In the genomic region with DNA sequence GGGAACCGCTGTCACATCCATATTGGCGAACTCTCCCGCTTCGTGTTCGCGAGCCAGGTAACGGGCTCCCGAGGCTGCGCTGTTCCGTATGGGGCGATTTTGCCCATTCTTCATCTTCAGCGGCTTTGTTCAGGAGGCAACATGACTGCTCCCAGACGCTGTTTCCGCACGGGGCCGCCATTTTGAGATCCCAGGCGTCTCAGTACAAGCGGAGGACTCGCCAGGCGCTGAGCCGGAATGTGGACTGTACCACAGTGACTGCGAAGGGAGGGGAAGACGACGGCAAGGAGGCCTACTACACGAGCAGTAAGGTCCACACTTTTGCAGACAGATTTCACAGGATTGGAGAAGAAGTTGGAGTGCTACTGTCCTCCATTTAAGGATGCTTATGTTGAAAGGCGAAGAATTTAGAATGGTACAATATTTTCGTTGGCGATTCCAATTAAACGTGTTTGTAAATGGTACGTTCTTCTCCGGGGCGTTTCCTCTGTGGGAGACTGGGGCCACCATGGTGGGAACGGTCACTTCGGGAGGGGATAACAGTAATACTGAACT, we compare ENCODE assay signal across 9 cellular contexts. TPM values are rescaled to one million over a fixed set of nuclear protein-coding genes. Genes with fewer than 3 reads are reported as not detected.
DNase-seq lines count a peak whose midpoint lies in the region; TF ChIP-seq lines count a peak whose summit lies in the region.
"Had no signal": no experiment of that assay in that cellular context is flagged by ENCODE, and none has a peak within 500 bp of the region (broad histone marks: within the 10 kb centered on the region; RNA-seq: fewer than 3 reads in every experiment).

No MANE protein-coding gene starts in this region.

- H3K9me3 Mint-ChIP-seq in activated CD4-positive, alpha-beta memory T cell treated with anti-CD3 and anti-CD28 coated beads, Interleukin-2, amount 10 ng/mL, durations not matched to agents 7 days and 5 days = peaks cover 51% of the 10 kb centered on the region

- H3K27me3 Mint-ChIP-seq in activated CD4-positive, alpha-beta memory T cell treated with anti-CD3 and anti-CD28 coated beads, Interleukin-2, amount 10 ng/mL, durations not matched to agents 7 days and 5 days = no peaks in the 10 kb centered on the region

- H3K4me1 Mint-ChIP-seq in activated CD4-positive, alpha-beta memory T cell treated with anti-CD3 and anti-CD28 coated beads, Interleukin-2, amount 10 ng/mL, durations not matched to agents 7 days and 5 days = no peaks in the 10 kb centered on the region

- no peak overlapping the region for H3K27ac ChIP-seq in A673 (ENCODE audit: low read depth, low read length, poor library complexity, severe bottlenecking)

- POLR2A ChIA-PET in A673 (lab: Charles Lee; ENCODE audit: low non-redundant PET) = no interaction called here
- POLR2A ChIA-PET in activated CD4-positive, alpha-beta memory T cell treated with anti-CD3 and anti-CD28 coated beads, Interleukin-2, amount 10 ng/mL, durations not matched to agents 7 days and 5 days (lab: Charles Lee) = no interaction called here

- TF ChIP-seq CTCF in A673 (conservative IDR thresholded peaks at IDR 0.05; ENCODE audit: low read depth, low read length) = no peak
- TF ChIP-seq CTCF in fibroblast of villous mesenchyme (IDR thresholded peaks at IDR 0.05; ENCODE audit: insufficient read depth, low read depth, low read length) = no peak

- no peaks in the 10 kb centered on the region for H3K4me1 ChIP-seq in A673 (ENCODE audit: insufficient read depth, low read length, poor library complexity, severe bottlenecking)
- H3K4me1 ChIP-seq: Caco-2 had no signal

- no peaks in the 10 kb centered on the region for H3K27me3 ChIP-seq in A673 (replicated peaks; ENCODE audit: insufficient read depth, low read depth, low read length, poor library complexity)

- DNase-seq in A673 (ENCODE audit: low spot score) (peak; percentile 58), T1000 (lab: John Stamatoyannopoulos, UW) (peak; percentile 86), fibroblast of villous mesenchyme (ENCODE audit: low read depth) (peak; percentile 92), non-pigmented ciliary epithelial cell (ENCODE audit: low read depth) (peak; percentile 71), iPS-NIHi7 (ENCODE audit: extremely low spot score) (no peak), A172 (ENCODE audit: low spot score) (no peak)
- DNase-seq in activated CD4-positive, alpha-beta memory T cell treated with anti-CD3 and anti-CD28 coated beads, Interleukin-2, amount 10 ng/mL, durations not matched to agents 7 days and 5 days = no peak
- no peak for DNase-seq in activated naive CD4-positive, alpha-beta T cell treated with anti-CD3 and anti-CD28 coated beads, Interleukin-2, amount 50 U/mL, for 16 hours
- DNase-seq: Caco-2 had no signal

- H3K4me3 Mint-ChIP-seq in activated CD4-positive, alpha-beta memory T cell treated with anti-CD3 and anti-CD28 coated beads, Interleukin-2, amount 10 ng/mL, durations not matched to agents 7 days and 5 days = no peak overlapping the region

- peak overlapping the region; percentile 2 for H3K4me3 ChIP-seq in A673 (ENCODE audit: low read depth, low read length, poor library complexity, severe bottlenecking)
- H3K4me3 ChIP-seq in fibroblast of villous mesenchyme (ENCODE audit: low read depth, low read length) = peak overlapping the region; percentile 66

- H3K27ac Mint-ChIP-seq in activated CD4-positive, alpha-beta memory T cell treated with anti-CD3 and anti-CD28 coated beads, Interleukin-2, amount 10 ng/mL, durations not matched to agents 7 days and 5 days = no peak overlapping the region

- BruUV-seq in A673 (replicated peaks; lab: Mats Ljungman, UMichigan) = no TSS peak

- intact Hi-C loops in A673 (cut with micrococcal nuclease; ENCODE audit: unreplicated experiment) = no loop called here

- peaks cover 8% of the 10 kb centered on the region for H3K36me3 Mint-ChIP-seq in activated CD4-positive, alpha-beta memory T cell treated with anti-CD3 and anti-CD28 coated beads, Interleukin-2, amount 10 ng/mL, durations not matched to agents 7 days and 5 days (ENCODE audit: low read depth)

- no peaks in the 10 kb centered on the region for H3K36me3 ChIP-seq in A673 (ENCODE audit: insufficient read depth, low read length, poor library complexity, severe bottlenecking)

- CTCF ChIA-PET in A673 (lab: Charles Lee) = no interaction called here
- CTCF ChIA-PET in activated CD4-positive, alpha-beta memory T cell treated with anti-CD3 and anti-CD28 coated beads, Interleukin-2, amount 10 ng/mL, durations not matched to agents 7 days and 5 days (lab: Charles Lee) = no interaction called here

- peaks cover 38% of the 10 kb centered on the region for H3K9me3 ChIP-seq in A673 (ENCODE audit: low read depth, low read length, poor library complexity, severe bottlenecking)

RNA-seq across cellular contexts. Expression of gene ZNF300, which starts 41.6 kb away (rescaled TPM):
- total RNA-seq in A673 (2021) = 12.6 and 13.1 TPM in 2 replicates
- total RNA-seq in fibroblast of villous mesenchyme = 5.2 and 6.9 TPM in 2 replicates
- total RNA-seq in activated CD4-positive, alpha-beta memory T cell treated with anti-CD3 and anti-CD28 coated beads, Interleukin-2, amount 10 ng/mL, durations not matched to agents 7 days and 5 days = under 1 TPM; 0.33 to 0.43 TPM
- total RNA-seq in A172 (2014; rRNA removed; shearing (Covaris generic)) = 15.2 and 17.3 TPM in 2 replicates

Comparison
In these comparisons a context has a peak if more than half of its experiments do, and no peak if none do; other contexts are left out.
1. DNase-seq: peak in A673 (single experiment), T1000 (single experiment), fibroblast of villous mesenchyme (single experiment) and non-pigmented ciliary epithelial cell (single experiment); none in activated CD4-positive, alpha-beta memory T cell treated with anti-CD3 and anti-CD28 coated beads, Interleukin-2, amount 10 ng/mL, durations not matched to agents 7 days and 5 days (single experiment), iPS-NIHi7 (single experiment), A172 (single experiment) and activated naive CD4-positive, alpha-beta T cell treated with anti-CD3 and anti-CD28 coated beads, Interleukin-2, amount 50 U/mL, for 16 hours (single experiment).